In genomic region chr11:2799881-2800654, GRCh38 we compare ENCODE assay signal across 10 cellular contexts.
DNase-seq lines count a peak whose midpoint lies in the region; TF ChIP-seq lines count a peak whose summit lies in the region.
"Had no signal": no experiment of that assay in that cellular context is flagged by ENCODE, and none has a peak within 500 bp of the region (broad histone marks: within the 10 kb centered on the region; RNA-seq: fewer than 3 reads in every experiment).

No MANE protein-coding gene starts in this region.

- CTCF ChIA-PET in RWPE1 (lab: Yijun Ruan, JAX) = no interaction called here

- H3K9me3 ChIP-seq in sigmoid colon = no peaks in the 10 kb centered on the region

- no peak overlapping the region for H3K4me3 ChIP-seq in sigmoid colon

- no peaks in the 10 kb centered on the region for H3K36me3 ChIP-seq in sigmoid colon

- 72 to 79% methylated on average over 15 of the region's 15 CpGs for WGBS in sigmoid colon, 2 donors

- TF ChIP-seq POLR2A in sigmoid colon (IDR thresholded peaks at IDR 0.05) = no peak

- POLR2A ChIA-PET in RWPE1 (lab: Yijun Ruan, JAX; ENCODE audit: low non-redundant PET) = no interaction called here

- intact Hi-C loops in sigmoid colon (cut with DNase I) = no loop called here

- no peak for TF ChIP-seq EP300 in sigmoid colon (IDR thresholded peaks at IDR 0.05)

- H3K4me1 ChIP-seq in sigmoid colon = peaks cover 0 to 6% (median 5%) of the 10 kb centered on the region in 4 donors

- H3K27ac ChIP-seq in RWPE1 (0 out of 2 replicates have a peak overlapping the region, but pooled peaks have one; percentile 15), sigmoid colon (no peak overlapping the region)
- H3K27ac ChIP-seq: 22Rv1 had no signal

- H3K27me3 ChIP-seq in sigmoid colon = no peaks in the 10 kb centered on the region

- DNase-seq in NCI-H1092 treated with DMSO at 0.1 percent for 48 hours (lab: John Stamatoyannopoulos, UW) = peak; percentile 47
- no peak for DNase-seq in NCI-H1092 (lab: John Stamatoyannopoulos, UW)
- no peak for DNase-seq in RWPE1 (ENCODE audit: low spot score)
- DNase-seq in islet precursor cell = peak; percentile 85
- peak; percentile 62 for DNase-seq in sigmoid colon
- DNase-seq in RPMI8226 = no peak
- no peak for DNase-seq in NCI-H2029 treated with DMSO at 0.1 percent for 48 hours (lab: John Stamatoyannopoulos, UW)
- no peak for DNase-seq in Ammon's horn (ENCODE audit: low spot score)
- DNase-seq: activated CD8-positive, alpha-beta T cell treated with anti-CD3 and anti-CD28 coated beads, Interleukin-2, amount 10 ng/mL, durations not matched to agents 7 days and 5 days had no signal

- TF ChIP-seq CTCF in RWPE1 (conservative IDR thresholded peaks at IDR 0.05; ENCODE audit: low read depth) (no peak), sigmoid colon (IDR thresholded peaks at IDR 0.05) (no peak)

Comparison
In these comparisons a context has a peak if more than half of its experiments do, and no peak if none do; other contexts are left out.
1. DNase-seq: peak in NCI-H1092 treated with DMSO at 0.1 percent for 48 hours (single experiment), islet precursor cell (single experiment) and sigmoid colon (single experiment); none in NCI-H1092 (single experiment), RWPE1 (single experiment), RPMI8226 (single experiment), NCI-H2029 treated with DMSO at 0.1 percent for 48 hours (single experiment) and Ammon's horn (single experiment).